In the genomic region with DNA sequence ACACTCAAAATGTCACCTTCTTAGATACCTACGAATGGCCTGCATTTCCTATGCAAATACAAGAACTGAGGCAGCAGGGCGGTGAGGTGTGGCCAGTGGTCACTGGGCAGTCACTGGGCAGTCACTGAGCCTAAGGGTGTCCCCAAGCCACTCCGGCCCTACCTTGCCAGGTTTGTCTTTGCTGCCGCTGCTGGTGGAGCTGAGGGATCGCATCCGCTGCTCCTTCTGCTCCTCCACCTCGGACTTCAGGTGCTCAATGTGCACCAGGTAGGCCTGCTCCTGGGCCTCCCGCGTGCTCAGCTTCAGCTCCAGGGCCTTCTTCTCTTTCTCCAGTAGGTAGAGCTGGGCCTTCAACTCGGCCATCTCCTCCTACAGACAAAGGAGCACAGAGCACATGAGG, we compare ENCODE assay signal across 23 cellular contexts.
"Had no signal": no experiment of that assay in that cellular context is flagged by ENCODE, and none has a peak within 500 bp of the region (broad histone marks: within the 10 kb centered on the region; RNA-seq: fewer than 3 reads in every experiment).

No MANE protein-coding gene starts in this region.

- H3K4me1 ChIP-seq: SJCRH30 had no signal

- H3K9me3 ChIP-seq: SJCRH30, SK-N-SH had no signal

- H3K27me3 ChIP-seq: brain microvascular endothelial cell, cardiac muscle cell, SJCRH30 had no signal

- H3K9me2 ChIP-seq: SK-N-SH had no signal

- H3K27ac Mint-ChIP-seq: activated CD8-positive, alpha-beta T cell treated with anti-CD3 and anti-CD28 coated beads, Interleukin-2, amount 10 ng/mL, durations not matched to agents 7 days and 5 days; activated naive CD4-positive, alpha-beta T cell treated with anti-CD3 and anti-CD28 coated beads for 36 hours; activated naive CD8-positive, alpha-beta T cell had no signal

- H3K9ac ChIP-seq: SK-N-SH had no signal

- H3K4me3 Mint-ChIP-seq: activated CD8-positive, alpha-beta T cell treated with anti-CD3 and anti-CD28 coated beads, Interleukin-2, amount 10 ng/mL, durations not matched to agents 7 days and 5 days; activated naive CD4-positive, alpha-beta T cell treated with anti-CD3 and anti-CD28 coated beads for 36 hours; activated naive CD8-positive, alpha-beta T cell; activated T-cell treated with anti-CD3 and anti-CD28 coated beads, Interleukin-2, amount 50 U/mL, for 4 hours had no signal

- DNase-seq: activated CD4-positive, alpha-beta T cell treated with anti-CD3 and anti-CD28 coated beads for 48 hours; activated CD4-positive, alpha-beta T cell treated with anti-CD3 and anti-CD28 coated beads, Interleukin-2, amount 50 U/mL, for 4 hours; activated CD4-positive, CD25-positive, alpha-beta regulatory T cell treated with anti-CD3 and anti-CD28 coated beads, Interleukin-2, amount 50 U/mL, for 72 hours; activated CD8-positive, alpha-beta T cell treated with anti-CD3 and anti-CD28 coated beads, Interleukin-2, amount 10 ng/mL, durations not matched to agents 7 days and 5 days; activated gamma-delta T cell; activated naive CD4-positive, alpha-beta T cell treated with anti-CD3 and anti-CD28 coated beads for 36 hours; activated T-cell treated with anti-CD3 and anti-CD28 coated beads, Interleukin-2, amount 50 U/mL, for 4 hours; brain microvascular endothelial cell; Karpas-422; NCI-H1930; NCI-H2171; NCI-H2227 treated with DMSO at 0.1 percent for 48 hours; NCI-H446 treated with DMSO at 0.1 percent for 48 hours; NCI-H524 treated with DMSO at 0.1 percent for 48 hours; NCI-H774; OCI-M1; Right ventricle myocardium superior; SJCRH30; SK-N-SH; T-helper 1 cell had no signal

- H3K27me3 Mint-ChIP-seq: activated naive CD8-positive, alpha-beta T cell had no signal

- ATAC-seq: activated CD8-positive, alpha-beta T cell treated with anti-CD3 and anti-CD28 coated beads, Interleukin-2, amount 10 ng/mL, durations not matched to agents 7 days and 5 days; activated T-cell treated with anti-CD3 and anti-CD28 coated beads, Interleukin-2, amount 50 U/mL, for 4 hours; Panc1 had no signal

- H3K4me2 ChIP-seq: SK-N-SH had no signal

- H3K36me3 ChIP-seq: brain microvascular endothelial cell had no signal

- H3K9me3 Mint-ChIP-seq: activated naive CD4-positive, alpha-beta T cell treated with anti-CD3 and anti-CD28 coated beads for 36 hours; activated T-cell treated with anti-CD3 and anti-CD28 coated beads, Interleukin-2, amount 50 U/mL, for 4 hours had no signal

- H3K27ac ChIP-seq: brain microvascular endothelial cell, cardiac muscle cell, SJCRH30 had no signal

- H3K4me3 ChIP-seq: cardiac muscle cell, SJCRH30 had no signal
